ENCODE assay signal across 1 cellular context in the genomic region with DNA sequence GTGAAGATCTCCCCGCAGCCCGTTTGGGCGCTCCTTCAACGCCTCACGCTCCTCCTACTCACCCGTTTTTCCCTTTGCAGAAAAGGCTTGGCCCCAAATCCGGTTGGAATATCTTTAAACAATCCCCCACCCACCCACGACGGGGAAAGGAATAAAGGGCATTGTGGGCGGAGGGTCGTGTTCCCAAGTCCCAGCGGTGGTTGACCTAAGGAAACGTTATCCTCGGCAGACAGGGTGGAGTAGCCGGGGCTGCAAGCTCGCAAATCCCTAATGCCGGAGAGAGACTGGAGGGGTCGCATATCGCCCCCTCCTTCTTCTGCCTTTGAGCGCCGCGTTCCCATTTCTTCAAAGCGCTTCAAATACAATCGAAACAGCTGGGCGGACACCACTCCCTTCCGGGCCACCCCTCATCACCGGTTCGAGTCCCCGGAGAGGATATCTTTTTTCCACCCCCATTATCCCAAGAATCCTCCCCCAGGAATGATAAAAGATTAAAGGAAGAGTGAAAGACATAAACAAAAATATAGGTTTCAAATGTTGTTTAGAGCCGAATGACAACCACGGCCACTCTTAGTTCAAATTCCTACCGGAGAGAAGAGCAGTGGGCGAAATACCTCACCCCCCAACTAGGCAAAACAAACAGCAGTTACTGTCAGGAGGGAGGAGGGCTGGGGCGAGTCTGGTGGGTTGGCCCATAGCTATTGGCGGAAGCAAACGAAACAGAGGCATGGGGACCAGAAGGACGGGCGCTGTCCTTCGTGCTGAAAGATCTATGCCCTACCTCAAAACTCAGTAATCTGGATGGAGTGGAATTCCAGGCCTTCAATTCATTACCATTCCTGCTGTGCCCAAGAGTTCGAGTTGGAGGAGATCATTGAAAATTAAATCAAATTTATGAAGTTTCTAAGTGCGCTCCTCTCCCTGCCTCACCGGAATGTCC.
TF ChIP-seq lines count a peak whose summit lies in the region.

No MANE protein-coding gene starts in this region.

TF ChIP-seq in H1, 55 proteins besides CTCF, POLR2A, EP300 and RAD21 (continued from another document):
- TF ChIP-seq, protein P1, sequence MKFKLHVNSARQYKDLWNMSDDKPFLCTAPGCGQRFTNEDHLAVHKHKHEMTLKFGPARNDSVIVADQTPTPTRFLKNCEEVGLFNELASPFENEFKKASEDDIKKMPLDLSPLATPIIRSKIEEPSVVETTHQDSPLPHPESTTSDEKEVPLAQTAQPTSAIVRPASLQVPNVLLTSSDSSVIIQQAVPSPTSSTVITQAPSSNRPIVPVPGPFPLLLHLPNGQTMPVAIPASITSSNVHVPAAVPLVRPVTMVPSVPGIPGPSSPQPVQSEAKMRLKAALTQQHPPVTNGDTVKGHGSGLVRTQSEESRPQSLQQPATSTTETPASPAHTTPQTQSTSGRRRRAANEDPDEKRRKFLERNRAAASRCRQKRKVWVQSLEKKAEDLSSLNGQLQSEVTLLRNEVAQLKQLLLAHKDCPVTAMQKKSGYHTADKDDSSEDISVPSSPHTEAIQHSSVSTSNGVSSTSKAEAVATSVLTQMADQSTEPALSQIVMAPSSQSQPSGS (IDR thresholded peaks at IDR 0.05; ENCODE audit: low read length), result 0 out of 2 replicates have a peak, but pooled peaks have one; percentile 12
- peak in 1 of 2 experiments; percentile 83; a peak in 1 of 4 replicates for TF ChIP-seq HDAC2 (IDR thresholded peaks at IDR 0.05; ENCODE audit: borderline replicate concordance in 1 of 2, low read depth in 2 of 2, low read length in 2 of 2)
- no peak for TF ChIP-seq POU5F1 (IDR thresholded peaks at IDR 0.05; ENCODE audit: low read depth, low read length)
- no peak for TF ChIP-seq NRF1 (IDR thresholded peaks at IDR 0.05; ENCODE audit: low read depth, low read length)
- no peak for TF ChIP-seq YY1 (IDR thresholded peaks at IDR 0.05; ENCODE audit: low read depth, low read length)
- TF ChIP-seq, protein P2, sequence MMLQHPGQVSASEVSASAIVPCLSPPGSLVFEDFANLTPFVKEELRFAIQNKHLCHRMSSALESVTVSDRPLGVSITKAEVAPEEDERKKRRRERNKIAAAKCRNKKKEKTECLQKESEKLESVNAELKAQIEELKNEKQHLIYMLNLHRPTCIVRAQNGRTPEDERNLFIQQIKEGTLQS (IDR thresholded peaks at IDR 0.05; ENCODE audit: insufficient read depth, low read depth, low read length), result no peak
- TF ChIP-seq TAF7 (optimal IDR thresholded peaks at IDR 0.05; ENCODE audit: borderline replicate concordance, low read depth, low read length), result no peak
- TF ChIP-seq MAFK (IDR thresholded peaks at IDR 0.05; ENCODE audit: low read depth, low read length), result no peak
- TF ChIP-seq RFX5 (IDR thresholded peaks at IDR 0.05; ENCODE audit: borderline replicate concordance, low read depth, low read length), result no peak
- TF ChIP-seq, protein P3, sequence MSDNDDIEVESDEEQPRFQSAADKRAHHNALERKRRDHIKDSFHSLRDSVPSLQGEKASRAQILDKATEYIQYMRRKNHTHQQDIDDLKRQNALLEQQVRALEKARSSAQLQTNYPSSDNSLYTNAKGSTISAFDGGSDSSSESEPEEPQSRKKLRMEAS (IDR thresholded peaks at IDR 0.05), result peak; percentile 76
- no peak for TF ChIP-seq SIX5 (IDR thresholded peaks at IDR 0.05; ENCODE audit: low read depth, low read length)
- TF ChIP-seq FOSL1 (IDR thresholded peaks at IDR 0.05; ENCODE audit: insufficient read depth, low read depth, low read length), result no peak
- peak; percentile 86 for TF ChIP-seq TEAD4 (IDR thresholded peaks at IDR 0.05; ENCODE audit: low read depth, low read length)
- peak; percentile 30 for TF ChIP-seq EZH2 (IDR thresholded peaks at IDR 0.05; ENCODE audit: low read depth, low read length, severe bottlenecking)
- TF ChIP-seq PHF8 (conservative IDR thresholded peaks at IDR 0.05; ENCODE audit: low read depth, low read length), result no peak
- TF ChIP-seq CHD2 (IDR thresholded peaks at IDR 0.05; ENCODE audit: low read length), result no peak
- 0 out of 2 replicates have a peak, but pooled peaks have one; percentile 15 for TF ChIP-seq KDM1A (IDR thresholded peaks at IDR 0.05; ENCODE audit: borderline replicate concordance, low read length)
- TF ChIP-seq, protein P4, sequence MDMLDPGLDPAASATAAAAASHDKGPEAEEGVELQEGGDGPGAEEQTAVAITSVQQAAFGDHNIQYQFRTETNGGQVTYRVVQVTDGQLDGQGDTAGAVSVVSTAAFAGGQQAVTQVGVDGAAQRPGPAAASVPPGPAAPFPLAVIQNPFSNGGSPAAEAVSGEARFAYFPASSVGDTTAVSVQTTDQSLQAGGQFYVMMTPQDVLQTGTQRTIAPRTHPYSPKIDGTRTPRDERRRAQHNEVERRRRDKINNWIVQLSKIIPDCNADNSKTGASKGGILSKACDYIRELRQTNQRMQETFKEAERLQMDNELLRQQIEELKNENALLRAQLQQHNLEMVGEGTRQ (IDR thresholded peaks at IDR 0.05; ENCODE audit: low read length), result no peak
- TF ChIP-seq CTBP2 (IDR thresholded peaks at IDR 0.05; ENCODE audit: borderline replicate concordance, insufficient read depth, insufficient read length, low read length), result peak; percentile 17
- TF ChIP-seq CREB1 (IDR thresholded peaks at IDR 0.05), result no peak
